ENCODE assay signal across 9 cellular contexts in genomic region chr15:85624241-85624855, GRCh38.
DNase-seq lines count a peak whose midpoint lies in the region; TF ChIP-seq lines count a peak whose summit lies in the region.
"Had no signal": no experiment of that assay in that cellular context is flagged by ENCODE, and none has a peak within 500 bp of the region (broad histone marks: within the 10 kb centered on the region; RNA-seq: fewer than 3 reads in every experiment).

No MANE protein-coding gene starts in this region.

- in situ Hi-C loops in KBM-7 (cut with MboI; ENCODE audit: low pct_unique_long_range_greater_than_20kb, low sequenced_read_pairs) = no loop called here

- BruUV-seq in Calu3 (replicated peaks; lab: Mats Ljungman, UMichigan) = no TSS peak

- H2BK15ac ChIP-seq in neuronal stem cell (ENCODE audit: low read length) = no peak overlapping the region

- H2AFZ ChIP-seq in neuronal stem cell (ENCODE audit: low read length) = no peak overlapping the region

- H3K4me3 ChIP-seq in colonic mucosa (no peak overlapping the region), neuronal stem cell (ENCODE audit: low read length in 2 of 2) (no peak overlapping the region)

- H4K91ac ChIP-seq in neuronal stem cell (ENCODE audit: low read depth, low read length, poor library complexity) = no peak overlapping the region

- H4K8ac ChIP-seq in neuronal stem cell (ENCODE audit: low read depth, low read length) = no peak overlapping the region

- intact Hi-C loops in colonic mucosa (cut with DNase I) (no loop called here), Calu3 (cut with micrococcal nuclease; ENCODE audit: unreplicated experiment) (no loop called here)

- CTCF ChIA-PET in Calu3 (lab: Charles Lee) = no interaction called here

- no peaks in the 10 kb centered on the region for H3K27me3 Mint-ChIP-seq in Calu3 (ENCODE audit: unreplicated experiment)

- no peak for TF ChIP-seq CTCF in 22Rv1 (IDR thresholded peaks at IDR 0.05)
- no peak for TF ChIP-seq CTCF in colonic mucosa (IDR thresholded peaks at IDR 0.05)
- no peak for TF ChIP-seq CTCF in Calu3 (IDR thresholded peaks at IDR 0.05; ENCODE audit: unreplicated experiment)

- peaks cover 26% of the 10 kb centered on the region for H3K4me1 Mint-ChIP-seq in Calu3 (ENCODE audit: low read depth, unreplicated experiment)

- H3K18ac ChIP-seq in neuronal stem cell (ENCODE audit: low read length) = no peak overlapping the region

- H3K4me1 ChIP-seq in colonic mucosa (no peaks in the 10 kb centered on the region), neuronal stem cell (ENCODE audit: control insufficient read depth in 2 of 2, insufficient read depth in 1 of 2, low read depth in 1 of 2, low read length in 2 of 2) (peaks cover 12 to 19% of the 10 kb centered on the region in 2 donors)

- peak; percentile 71 for DNase-seq in KBM-7
- DNase-seq in colonic mucosa = no peak
- DNase-seq in myocyte (ENCODE audit: low read depth) = peak; percentile 40
- DNase-seq in A172 (ENCODE audit: low spot score) = no peak
- no peak for DNase-seq in Calu3
- no peak for DNase-seq in neuronal stem cell (ENCODE audit: low spot score)
- no peak for DNase-seq in HuH-7.5 (ENCODE audit: low spot score)
- DNase-seq: DMS79 had no signal

- no peak overlapping the region for H3K14ac ChIP-seq in neuronal stem cell (ENCODE audit: low read length)

- H3K36me3 ChIP-seq in colonic mucosa (no peaks in the 10 kb centered on the region), neuronal stem cell (replicated peaks in 1 of 2; ENCODE audit: control insufficient read depth in 2 of 2, insufficient read depth in 2 of 2, low read length in 2 of 2) (peaks cover 0 to 19% of the 10 kb centered on the region in 2 donors)

- no peaks in the 10 kb centered on the region for H3K27me3 ChIP-seq in colonic mucosa
- no peaks in the 10 kb centered on the region for H3K27me3 ChIP-seq in neuronal stem cell (ENCODE audit: control insufficient read depth in 3 of 3, insufficient read depth in 3 of 3, low read depth in 1 of 3, low read length in 3 of 3)

- no peaks in the 10 kb centered on the region for H3K9me3 Mint-ChIP-seq in Calu3 (ENCODE audit: low read depth, unreplicated experiment)

- no peak overlapping the region for H3K27ac Mint-ChIP-seq in Calu3 (ENCODE audit: unreplicated experiment)

- no peaks in the 10 kb centered on the region for H3K9me3 ChIP-seq in colonic mucosa
- H3K9me3 ChIP-seq in neuronal stem cell (replicated peaks in 1 of 2; ENCODE audit: control insufficient read depth in 2 of 2, insufficient read depth in 1 of 2, low read depth in 1 of 2, low read length in 2 of 2) = no peaks in the 10 kb centered on the region

- H3K4ac ChIP-seq in neuronal stem cell (ENCODE audit: low read length) = no peak overlapping the region

- no peak overlapping the region for H3K23ac ChIP-seq in neuronal stem cell (ENCODE audit: low read depth, low read length, poor library complexity)

- no peak overlapping the region for H3K9ac ChIP-seq in colonic mucosa (ENCODE audit: low read depth in 2 of 2, low read length in 2 of 2)
- H3K9ac ChIP-seq in neuronal stem cell (ENCODE audit: low read depth, low read length, poor library complexity) = no peak overlapping the region

- peaks cover 4% of the 10 kb centered on the region for H3K79me1 ChIP-seq in neuronal stem cell (ENCODE audit: low read depth, low read length)

- H2AK5ac ChIP-seq in neuronal stem cell (ENCODE audit: low read depth, low read length) = no peak overlapping the region

- H2BK120ac ChIP-seq in neuronal stem cell (ENCODE audit: low read depth, low read length) = no peak overlapping the region

- H3K27ac ChIP-seq in 22Rv1 = peak overlapping the region; percentile 28; the same call in 1 of the 2 replicates
- peak overlapping the region; percentile 48 for H3K27ac ChIP-seq in colonic mucosa
- no peak overlapping the region for H3K27ac ChIP-seq in neuronal stem cell (replicated peaks; ENCODE audit: low read length)

- no CpG with 5 or more reads among the region's 7 CpGs for WGBS in neuronal stem cell (ENCODE audit: extremely low coverage in 2 of 2, insufficient read length in 2 of 2, insufficient replicate concordance in 1 of 2), 2 donors

- no peak overlapping the region for H3K4me3 Mint-ChIP-seq in Calu3 (ENCODE audit: low read depth, unreplicated experiment)

- H2BK12ac ChIP-seq in neuronal stem cell (ENCODE audit: low read length) = no peak overlapping the region

- H3K36me3 Mint-ChIP-seq in Calu3 (ENCODE audit: insufficient read depth, unreplicated experiment) = peaks cover 6% of the 10 kb centered on the region

- no peak overlapping the region for H3K4me2 ChIP-seq in neuronal stem cell (ENCODE audit: insufficient read depth, low read length, poor library complexity, severe bottlenecking)

- H2BK5ac ChIP-seq in neuronal stem cell (ENCODE audit: low read length) = no peak overlapping the region

Comparison
In these comparisons a context has a peak if more than half of its experiments do, and no peak if none do; other contexts are left out.
1. DNase-seq: peak in KBM-7 (single experiment) and myocyte (single experiment); none in colonic mucosa (single experiment), A172 (single experiment), Calu3 (single experiment), neuronal stem cell (single experiment) and HuH-7.5 (single experiment).